ENCODE assay signal across 12 cellular contexts in the genomic region with DNA sequence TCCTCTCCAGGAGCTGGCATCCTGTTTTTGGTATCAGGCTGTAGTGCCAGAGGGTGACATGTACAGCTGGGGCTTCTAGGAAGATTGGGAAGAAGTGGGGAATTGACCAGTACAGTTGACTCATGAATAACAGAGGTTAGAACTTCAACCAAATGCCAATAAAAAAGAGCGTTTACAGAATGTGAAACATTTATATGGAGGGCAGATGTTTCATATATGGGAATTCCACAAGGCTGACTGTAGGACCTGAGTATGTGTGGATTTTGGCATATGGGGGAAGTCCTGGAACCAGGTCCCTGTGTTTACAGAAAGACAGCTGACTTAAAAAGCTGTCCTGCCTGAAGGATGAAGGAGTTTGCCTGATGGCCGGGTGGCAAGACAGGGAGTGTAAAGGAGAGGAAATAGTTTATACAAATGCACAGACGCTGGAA. TPM values are rescaled to one million over a fixed set of nuclear protein-coding genes. Genes with fewer than 3 reads are reported as not detected.
DNase-seq lines count a peak whose midpoint lies in the region; TF ChIP-seq lines count a peak whose summit lies in the region.
"Had no signal": no experiment of that assay in that cellular context is flagged by ENCODE, and none has a peak within 500 bp of the region (broad histone marks: within the 10 kb centered on the region; RNA-seq: fewer than 3 reads in every experiment).

No MANE protein-coding gene starts in this region.

- H3K36me3 Mint-ChIP-seq in activated naive CD8-positive, alpha-beta T cell = peaks cover 20% of the 10 kb centered on the region

- peaks cover 51% of the 10 kb centered on the region for H3K4me1 Mint-ChIP-seq in activated naive CD8-positive, alpha-beta T cell (ENCODE audit: low read depth)

- H4K20me1 ChIP-seq in hepatocyte (ENCODE audit: insufficient read depth, poor library complexity, severe bottlenecking) = peaks cover 54% of the 10 kb centered on the region

- peak overlapping the region; percentile 61 for H3K27ac Mint-ChIP-seq in activated naive CD8-positive, alpha-beta T cell
- H3K27ac Mint-ChIP-seq: type B pancreatic cell had no signal

- no peaks in the 10 kb centered on the region for H3K36me3 ChIP-seq in hepatocyte (replicated peaks; ENCODE audit: insufficient read depth, low read depth)
- H3K36me3 ChIP-seq in mesendoderm (ENCODE audit: control insufficient read depth, insufficient read depth, low read length) = peaks cover 7% of the 10 kb centered on the region

- H3K4me2 ChIP-seq in hepatocyte = peak overlapping the region; percentile 9
- no peak overlapping the region for H3K4me2 ChIP-seq in mesendoderm (ENCODE audit: low read length)

- no peak overlapping the region for H3K4ac ChIP-seq in mesendoderm (ENCODE audit: low read depth, low read length)

- H4K8ac ChIP-seq in mesendoderm (ENCODE audit: low read depth, low read length) = no peak overlapping the region

- no peaks in the 10 kb centered on the region for H3K27me3 ChIP-seq in hepatocyte
- H3K27me3 ChIP-seq in mesendoderm (ENCODE audit: insufficient read depth, low read length, poor library complexity) = no peaks in the 10 kb centered on the region

- H3K9me3 Mint-ChIP-seq in activated naive CD8-positive, alpha-beta T cell (ENCODE audit: low read depth) = no peaks in the 10 kb centered on the region
- H3K9me3 Mint-ChIP-seq: type B pancreatic cell had no signal

- no peak overlapping the region for H3K9ac ChIP-seq in mesendoderm (ENCODE audit: low read length)

- H3K27ac ChIP-seq in hepatocyte (peak overlapping the region; percentile 1), mesendoderm (ENCODE audit: low read depth, low read length) (no peak overlapping the region)

- 49% methylated on average over 3 of the region's 3 CpGs for WGBS in hepatocyte (ENCODE audit: low lambda C conversion rate, missing lambda C conversion rate)
- no CpG with 5 or more reads among the region's 3 CpGs for WGBS in mesendoderm (ENCODE audit: extremely low coverage, insufficient coverage, low lambda C conversion rate)

- no peak overlapping the region for H2AK5ac ChIP-seq in mesendoderm (ENCODE audit: low read length)

- H3K79me1 ChIP-seq in mesendoderm (ENCODE audit: low read length) = peaks cover 16% of the 10 kb centered on the region

- H3K4me1 ChIP-seq in hepatocyte (ENCODE audit: insufficient read depth) (peaks cover 26% of the 10 kb centered on the region), mesendoderm (ENCODE audit: control insufficient read depth, low read depth, low read length) (peaks cover 2% of the 10 kb centered on the region)

- no peaks in the 10 kb centered on the region for H3K9me2 ChIP-seq in hepatocyte (replicated peaks; ENCODE audit: insufficient read depth)

- no peak overlapping the region for H2BK120ac ChIP-seq in mesendoderm (ENCODE audit: low read depth, low read length)

- H2BK5ac ChIP-seq in mesendoderm (ENCODE audit: low read length) = no peak overlapping the region

- no peaks in the 10 kb centered on the region for H3K27me3 Mint-ChIP-seq in activated naive CD8-positive, alpha-beta T cell
- H3K27me3 Mint-ChIP-seq: type B pancreatic cell had no signal

- no peak overlapping the region for H2AFZ ChIP-seq in hepatocyte

- no peak overlapping the region for H3K4me3 ChIP-seq in hepatocyte
- H3K4me3 ChIP-seq in mesendoderm (ENCODE audit: low read length) = no peak overlapping the region

- H4K5ac ChIP-seq in mesendoderm (ENCODE audit: low read length) = no peak overlapping the region

- no peak overlapping the region for H3K4me3 Mint-ChIP-seq in activated naive CD8-positive, alpha-beta T cell
- H3K4me3 Mint-ChIP-seq: nephron progenitor cell, type B pancreatic cell had no signal

- H3K9me3 ChIP-seq in hepatocyte (ENCODE audit: low read depth) = no peaks in the 10 kb centered on the region

- H2BK15ac ChIP-seq in mesendoderm (replicated peaks; ENCODE audit: low read depth) = no peak overlapping the region

- no peak overlapping the region for H3K18ac ChIP-seq in mesendoderm (ENCODE audit: low read length)

- TF ChIP-seq CTCF in hepatocyte (IDR thresholded peaks at IDR 0.05; ENCODE audit: poor library complexity) = no peak

- no peak overlapping the region for H3K56ac ChIP-seq in mesendoderm (ENCODE audit: low read length)

- peak; percentile 73 for DNase-seq in AG08396 (ENCODE audit: low spot score)
- DNase-seq in GM03348 (ENCODE audit: low spot score) = peak; percentile 73
- DNase-seq in hepatocyte (ENCODE audit: low spot score) = no peak
- no peak for DNase-seq in nucleus accumbens (lab: John Stamatoyannopoulos, UW)
- no peak for DNase-seq in mesendoderm
- no peak for DNase-seq in NCI-H524 treated with DMSO at 0.1 percent for 48 hours (lab: John Stamatoyannopoulos, UW)
- no peak for DNase-seq in NCI-H1694 treated with DMSO at 0.1 percent for 48 hours (lab: John Stamatoyannopoulos, UW)
- DNase-seq: NCI-H1694, nephron progenitor cell, RPMI8226 had no signal

- peaks cover 88% of the 10 kb centered on the region for H3K79me2 ChIP-seq in hepatocyte
- peaks cover 27% of the 10 kb centered on the region for H3K79me2 ChIP-seq in mesendoderm (ENCODE audit: control insufficient read depth, insufficient read depth, low read length)

- no peak overlapping the region for H3K23ac ChIP-seq in mesendoderm (ENCODE audit: low read length)

RNA-seq across cellular contexts. Expression of a gene that starts 5.2 kb away (rescaled TPM):
- total RNA-seq in hepatocyte = 12.8 and 20.7 TPM in 2 replicates
- 6.6 and 9.3 TPM in 2 replicates for polyA plus RNA-seq in hepatocyte
- 57.6 TPM for polyA plus RNA-seq in mesendoderm (2013, experiment 1 of 2)
- polyA plus RNA-seq in mesendoderm (2013, experiment 2 of 2) = 55.4 TPM

RNA-seq across cellular contexts. Expression of a gene that starts 38.1 kb away (rescaled TPM):
- total RNA-seq in hepatocyte = 35.7 and 42.5 TPM in 2 replicates
- 48.9 and 60.3 TPM in 2 replicates for polyA plus RNA-seq in hepatocyte
- polyA plus RNA-seq in mesendoderm (2013, experiment 1 of 2) = 62.2 TPM
- 61.0 TPM for polyA plus RNA-seq in mesendoderm (2013, experiment 2 of 2)

Comparison
In these comparisons a context has a peak if more than half of its experiments do, and no peak if none do; other contexts are left out.
1. DNase-seq: peak in AG08396 (single experiment) and GM03348 (single experiment); none in hepatocyte (single experiment), nucleus accumbens (0 of 56), mesendoderm (single experiment), NCI-H524 treated with DMSO at 0.1 percent for 48 hours (single experiment) and NCI-H1694 treated with DMSO at 0.1 percent for 48 hours (single experiment).